Comparison of ENCODE assay signal across 24 cellular contexts in genomic region chr3:197446713-197447455, GRCh38.
A peak's percentile ranks its signal among the peaks of the same experiment; 100 is the strongest.
DNase-seq lines count a peak whose midpoint lies in the region; ATAC-seq, FAIRE-seq and TF ChIP-seq lines count a peak whose summit lies in the region.
"Had no signal": no experiment of that assay in that cellular context is flagged by ENCODE, and none has a peak within 500 bp of the region (broad histone marks: within the 10 kb centered on the region; RNA-seq: fewer than 3 reads in every experiment).

No MANE protein-coding gene starts in this region.

- ATAC-seq in HepG2: no peak; the same call in 2 of the 3 replicates
- ATAC-seq in right lobe of liver: no peak
- peak; percentile 56 for ATAC-seq in WTC11
- no peak for ATAC-seq in GM19463 (IDR thresholded peaks at IDR 0.05; ENCODE audit: unreplicated experiment)
- ATAC-seq: GM12878 had no signal

- H3K9me3 ChIP-seq in HepG2 (ENCODE audit: low read length) (no peaks in the 10 kb centered on the region), right lobe of liver (no peaks in the 10 kb centered on the region), neural progenitor cell (ENCODE audit: low read depth) (no peaks in the 10 kb centered on the region)
- H3K9me3 ChIP-seq: BE2C had no signal

- no peak overlapping the region for H3K27ac ChIP-seq in HepG2 (ENCODE audit: extremely low read length, insufficient read depth, low read length)
- no peak overlapping the region for H3K27ac ChIP-seq in right lobe of liver
- H3K27ac ChIP-seq in neural progenitor cell: no peak overlapping the region

- POLR2A ChIA-PET in HepG2 (lab: Yijun Ruan, JAX) (interaction anchor here (1.0 kb wide), 1 partner anchor 10 kb away, joined by 3 read pairs; no protein-coding TSS in a partner anchor), WTC11 (lab: Charles Lee) (no interaction called here)

- no peaks in the 10 kb centered on the region for H3K36me3 ChIP-seq in HepG2 (replicated peaks in 1 of 2; ENCODE audit: control insufficient read depth in 1 of 2, insufficient read depth in 2 of 2, low read length in 2 of 2)
- no peaks in the 10 kb centered on the region for H3K36me3 ChIP-seq in right lobe of liver
- no peaks in the 10 kb centered on the region for H3K36me3 ChIP-seq in neural progenitor cell
- H3K36me3 ChIP-seq: BE2C had no signal

- H4K20me1 ChIP-seq in HepG2 (ENCODE audit: insufficient read depth, low read length) (no peaks in the 10 kb centered on the region), neural progenitor cell (ENCODE audit: low read depth) (no peaks in the 10 kb centered on the region)

- H3K9ac ChIP-seq in HepG2 (ENCODE audit: insufficient read depth, low read depth, low read length) (no peak overlapping the region), neural progenitor cell (no peak overlapping the region)

- peaks cover 16% of the 10 kb centered on the region for H3K4me1 ChIP-seq in HepG2 (ENCODE audit: insufficient read depth, low read length)
- H3K4me1 ChIP-seq in right lobe of liver: no peaks in the 10 kb centered on the region
- peaks cover 36% of the 10 kb centered on the region for H3K4me1 ChIP-seq in neural progenitor cell

- H3K9me3 Mint-ChIP-seq in WTC11: no peaks in the 10 kb centered on the region
- H3K9me3 Mint-ChIP-seq in neural progenitor cell: peaks cover 3% of the 10 kb centered on the region
- H3K9me3 Mint-ChIP-seq in activated T-cell treated with anti-CD3 and anti-CD28 coated beads, Interleukin-2, amount 50 U/mL, for 24 hours: no peaks in the 10 kb centered on the region
- H3K9me3 Mint-ChIP-seq: CD4-positive, alpha-beta memory T cell had no signal

- in situ Hi-C loops in HepG2 (cut with HindIII; ENCODE audit: extremely low pct_ligation_motif_present, low pct_unique_long_range_greater_than_20kb): no loop called here

- H3K27me3 Mint-ChIP-seq in WTC11 (ENCODE audit: low read depth) (no peaks in the 10 kb centered on the region), neural progenitor cell (ENCODE audit: insufficient read depth, low read depth) (peaks cover 4% of the 10 kb centered on the region)
- peaks cover 12% of the 10 kb centered on the region for H3K27me3 Mint-ChIP-seq in activated T-cell treated with anti-CD3 and anti-CD28 coated beads, Interleukin-2, amount 50 U/mL, for 24 hours

- TF ChIP-seq CTCF in HepG2 (CRISPR knock-in tag; IDR thresholded peaks at IDR 0.05) (no peak), right lobe of liver (IDR thresholded peaks at IDR 0.05) (no peak), WTC11 (IDR thresholded peaks at IDR 0.05) (no peak), neural progenitor cell (IDR thresholded peaks at IDR 0.05) (no peak)

- H3K36me3 Mint-ChIP-seq in WTC11 (no peaks in the 10 kb centered on the region), neural progenitor cell (no peaks in the 10 kb centered on the region)
- no peaks in the 10 kb centered on the region for H3K36me3 Mint-ChIP-seq in activated T-cell treated with anti-CD3 and anti-CD28 coated beads, Interleukin-2, amount 50 U/mL, for 24 hours (ENCODE audit: low read depth)
- H3K36me3 Mint-ChIP-seq: CD4-positive, alpha-beta memory T cell had no signal

- H3K27me3 ChIP-seq in HepG2 (ENCODE audit: control insufficient read depth in 1 of 2, insufficient read depth in 2 of 2, low read length in 2 of 2): no peaks in the 10 kb centered on the region
- H3K27me3 ChIP-seq in right lobe of liver: no peaks in the 10 kb centered on the region
- H3K27me3 ChIP-seq in neural progenitor cell: no peaks in the 10 kb centered on the region
- H3K27me3 ChIP-seq: BE2C had no signal

- no peak overlapping the region for H3K27ac Mint-ChIP-seq in WTC11
- no peak overlapping the region for H3K27ac Mint-ChIP-seq in neural progenitor cell
- no peak overlapping the region for H3K27ac Mint-ChIP-seq in activated T-cell treated with anti-CD3 and anti-CD28 coated beads, Interleukin-2, amount 50 U/mL, for 24 hours
- H3K27ac Mint-ChIP-seq: CD4-positive, alpha-beta memory T cell had no signal

- TF ChIP-seq POLR2A in HepG2 (IDR thresholded peaks at IDR 0.05; ENCODE audit: insufficient read depth in 1 of 2, low read depth in 2 of 2, low read length in 2 of 2) (no peak), right lobe of liver (IDR thresholded peaks at IDR 0.05) (no peak)

- H3K4me3 ChIP-seq in HepG2 (replicated peaks in 1 of 3; ENCODE audit: insufficient read depth in 1 of 3, low read depth in 2 of 3, low read length in 3 of 3): no peak overlapping the region
- H3K4me3 ChIP-seq in right lobe of liver: no peak overlapping the region
- H3K4me3 ChIP-seq in neural progenitor cell: no peak overlapping the region
- H3K4me3 ChIP-seq: GM12878 had no signal

- CTCF ChIA-PET in HepG2 (lab: Yijun Ruan, JAX; ENCODE audit: low intra/inter-chr PET ratio, low total read pairs) (no interaction called here), WTC11 (lab: Charles Lee) (interaction anchor here (1.0 kb wide), 1 partner anchor 190 kb away, joined by 3 read pairs; no protein-coding TSS in a partner anchor)

- DNase-seq in HepG2 (ENCODE audit: low spot score): no peak
- DNase-seq in right lobe of liver: no peak
- DNase-seq in WTC11 (ENCODE audit: low spot score): no peak
- no peak for DNase-seq in neural progenitor cell (ENCODE audit: low spot score)
- no peak for DNase-seq in activated T-cell treated with anti-CD3 and anti-CD28 coated beads, Interleukin-2, amount 50 U/mL, for 24 hours
- DNase-seq in activated T-cell treated with anti-CD3 and anti-CD28 coated beads for 4 hours: no peak
- DNase-seq in cerebellar cortex (ENCODE audit: low spot score): no peak
- DNase-seq: BE2C; CD4-positive, alpha-beta memory T cell; DMS53; EL; GOT3; KG1; NCI-H1417 treated with DMSO at 0.1 percent for 48 hours; NCI-H187 treated with DMSO at 0.1 percent for 48 hours; NCI-H446; NCI-H526 treated with DMSO at 0.1 percent for 48 hours; NK-92 treated with Interleukin-12 subunit alpha and Interleukin-12 subunit beta, amount 100 ng/mL, for 24 hours; SHP77 had no signal

- H3K4me1 Mint-ChIP-seq in WTC11 (peaks cover 18% of the 10 kb centered on the region), neural progenitor cell (peaks cover 32% of the 10 kb centered on the region)
- H3K4me1 Mint-ChIP-seq in activated T-cell treated with anti-CD3 and anti-CD28 coated beads, Interleukin-2, amount 50 U/mL, for 24 hours (ENCODE audit: low read depth): peaks cover 19% of the 10 kb centered on the region
- H3K4me1 Mint-ChIP-seq: CD4-positive, alpha-beta memory T cell had no signal

- H2AFZ ChIP-seq in HepG2 (ENCODE audit: low read length): no peak overlapping the region
- no peak overlapping the region for H2AFZ ChIP-seq in neural progenitor cell (replicated peaks)

- H3K4me3 Mint-ChIP-seq in WTC11 (no peak overlapping the region), neural progenitor cell (no peak overlapping the region)
- H3K4me3 Mint-ChIP-seq in activated T-cell treated with anti-CD3 and anti-CD28 coated beads, Interleukin-2, amount 50 U/mL, for 24 hours: no peak overlapping the region
- H3K4me3 Mint-ChIP-seq: CD4-positive, alpha-beta memory T cell had no signal

- H3F3A ChIP-seq in neural progenitor cell (ENCODE audit: low read depth): peaks cover 35% of the 10 kb centered on the region

- no peak for TF ChIP-seq EP300 in HepG2 (IDR thresholded peaks at IDR 0.05; ENCODE audit: low read depth in 2 of 2, low read length in 2 of 2)
- no peak for TF ChIP-seq EP300 in HepG2 (CRISPR knock-in tag; IDR thresholded peaks at IDR 0.05; ENCODE audit: borderline replicate concordance)

- H3K79me2 ChIP-seq in HepG2 (ENCODE audit: insufficient read depth, low read length): no peaks in the 10 kb centered on the region
- no peaks in the 10 kb centered on the region for H3K79me2 ChIP-seq in neural progenitor cell (ENCODE audit: low read depth)

- no peak for TF ChIP-seq RAD21 in HepG2 (CRISPR knock-in tag; IDR thresholded peaks at IDR 0.05)

- WGBS in HepG2 (ENCODE audit: low lambda C conversion rate): 89% methylated on average over 16 of the region's 16 CpGs
- WGBS in right lobe of liver (ENCODE audit: insufficient coverage, low coverage, low lambda C conversion rate, missing lambda C conversion rate): 79% methylated on average over 15 of the region's 16 CpGs

- peak overlapping the region; percentile 28 for H3K4me2 ChIP-seq in HepG2 (ENCODE audit: low read depth, low read length)
- peak overlapping the region; percentile 51 for H3K4me2 ChIP-seq in neural progenitor cell

- intact Hi-C loops in HepG2 (cut with micrococcal nuclease; ENCODE audit: unreplicated experiment) (no loop called here), right lobe of liver (cut with DNase I) (no loop called here)

- FAIRE-seq in HepG2 (lab: Jason Lieb, UNC): no peak
- FAIRE-seq: A204.1, GM12878, GM19239, RCC 7860 had no signal

- no TSS peak for BruUV-seq in HepG2 (replicated peaks; lab: Mats Ljungman, UMichigan)

TF ChIP-seq in HepG2, 621 proteins besides CTCF, POLR2A, EP300 and RAD21 (continues in another document):
- no peak for TF ChIP-seq CHCHD3 (CRISPR knock-in tag; IDR thresholded peaks at IDR 0.05)

TF ChIP-seq in WTC11, 78 proteins besides CTCF, POLR2A, EP300 and RAD21 (continues in another document):
- TF ChIP-seq CBFB (CRISPR knock-in tag; IDR thresholded peaks at IDR 0.05; ENCODE audit: low read depth) (no peak), RORB (CRISPR knock-in tag; IDR thresholded peaks at IDR 0.05) (no peak), CREB1 (CRISPR knock-in tag; IDR thresholded peaks at IDR 0.05) (no peak), CDX4 (CRISPR knock-in tag; IDR thresholded peaks at IDR 0.05; ENCODE audit: borderline replicate concordance) (no peak), FOXJ3 (CRISPR knock-in tag; IDR thresholded peaks at IDR 0.05; ENCODE audit: borderline replicate concordance) (no peak)
